ENCODE assay signal across 8 cellular contexts in the genomic region with DNA sequence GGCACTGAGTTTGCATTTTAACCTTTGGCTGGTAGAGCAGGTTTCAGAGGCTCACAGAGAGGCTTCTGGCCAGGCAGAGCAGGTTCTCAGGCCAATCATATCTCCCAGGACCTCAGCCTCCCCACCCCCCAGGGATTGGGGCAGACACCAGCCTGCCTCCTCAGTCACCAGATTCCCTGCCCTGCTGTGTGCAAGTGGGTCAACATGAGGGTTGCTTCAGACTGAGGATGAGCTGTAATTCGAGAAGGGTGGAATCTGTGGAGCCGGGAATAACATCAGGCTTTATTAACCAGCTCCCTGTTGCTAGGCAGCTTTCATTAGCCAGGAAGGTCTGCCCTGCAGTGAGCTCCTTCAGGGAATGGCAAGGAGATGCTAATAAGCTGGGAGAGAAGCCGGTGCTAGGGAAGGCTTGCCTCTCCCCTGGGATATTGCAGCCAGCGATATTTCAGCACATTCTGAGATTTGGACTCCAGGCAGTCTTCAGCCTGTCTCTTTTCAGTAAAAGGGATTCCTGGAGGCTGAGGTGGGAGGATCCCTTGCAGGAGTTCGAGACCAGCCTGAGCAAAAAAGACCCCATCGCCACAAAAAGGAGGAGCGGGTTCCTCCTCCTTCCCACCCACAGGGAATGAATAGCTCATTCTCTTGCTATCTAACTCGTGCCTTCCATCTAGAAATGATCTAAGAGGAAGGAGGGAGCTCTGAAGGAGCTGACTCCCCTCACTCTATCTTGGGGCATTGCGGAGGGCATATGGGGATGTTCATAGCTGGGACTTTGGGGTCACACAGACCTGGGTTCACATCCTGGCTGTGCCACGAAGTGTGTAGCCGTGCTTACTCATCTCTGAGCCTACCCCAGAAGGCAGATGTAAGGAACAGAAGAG. TPM values are rescaled to one million over a fixed set of nuclear protein-coding genes. Genes with fewer than 3 reads are reported as not detected.
DNase-seq lines count a peak whose midpoint lies in the region; ATAC-seq and TF ChIP-seq lines count a peak whose summit lies in the region.

No MANE protein-coding gene starts in this region.

- no peaks in the 10 kb centered on the region for H3K9me2 ChIP-seq in hepatocyte (replicated peaks; ENCODE audit: insufficient read depth)

- H3K27me3 ChIP-seq in HUES48 (ENCODE audit: control insufficient read depth, insufficient read depth, low read length) (no peaks in the 10 kb centered on the region), hepatocyte (no peaks in the 10 kb centered on the region), sigmoid colon (no peaks in the 10 kb centered on the region), aorta (ENCODE audit: control insufficient read depth in 1 of 2, insufficient read depth in 2 of 2, low read length in 1 of 2) (no peaks in the 10 kb centered on the region)

- peak overlapping the region; percentile 88 for H3K27ac ChIP-seq in HUES48 (ENCODE audit: low read depth, low read length)
- H3K27ac ChIP-seq in hepatocyte, result peak overlapping the region; percentile 55
- no peak overlapping the region for H3K27ac ChIP-seq in sigmoid colon
- no peak overlapping the region for H3K27ac ChIP-seq in aorta (ENCODE audit: low read depth in 1 of 2, low read length in 2 of 2)

- peaks cover 21% of the 10 kb centered on the region for H3K4me1 ChIP-seq in HUES48 (ENCODE audit: control insufficient read depth, insufficient read depth, low read length)
- peaks cover 14% of the 10 kb centered on the region for H3K4me1 ChIP-seq in hepatocyte (ENCODE audit: insufficient read depth)
- H3K4me1 ChIP-seq in sigmoid colon, result no peaks in the 10 kb centered on the region
- no peaks in the 10 kb centered on the region for H3K4me1 ChIP-seq in aorta (ENCODE audit: control insufficient read depth in 1 of 2, insufficient read depth in 2 of 2, low read length in 2 of 2)

- POLR2A ChIA-PET in AG04449 (lab: Yijun Ruan, JAX), result interaction anchor here (0.7 to 1.8 kb wide), 2 partner anchors 10 to 12 kb away, joined by 3 to 4 read pairs; partner anchors contain the start of genes SGSM2 and TSR1

- CTCF ChIA-PET in AG04449 (lab: Yijun Ruan, JAX), result interaction anchor here (0.7 to 1.9 kb wide), 12 partner anchors 9 to 466 kb away, joined by 3 to 12 read pairs (median 4); partner anchors contain the start of genes HIC1, SGSM2 and TSR1

- TF ChIP-seq EP300 in sigmoid colon (IDR thresholded peaks at IDR 0.05), result no peak

- H3K36me3 ChIP-seq in HUES48 (ENCODE audit: control insufficient read depth, insufficient read depth, low read length), result peaks cover 19% of the 10 kb centered on the region
- H3K36me3 ChIP-seq in hepatocyte (replicated peaks; ENCODE audit: insufficient read depth, low read depth), result no peaks in the 10 kb centered on the region
- peaks cover 0 to 23% (median 4%) of the 10 kb centered on the region in 4 donors for H3K36me3 ChIP-seq in sigmoid colon
- H3K36me3 ChIP-seq in aorta (ENCODE audit: control insufficient read depth in 1 of 2, insufficient read depth in 2 of 2, low read length in 1 of 2), result peaks cover 0 to 3% of the 10 kb centered on the region in 2 donors

- DNase-seq in AG04449 (ENCODE audit: low read depth, low spot score), result peak; percentile 78
- DNase-seq in T1000 (lab: John Stamatoyannopoulos, UW), result peak; percentile 68
- peak; percentile 85 for DNase-seq in hepatocyte (ENCODE audit: low spot score)
- DNase-seq in sigmoid colon, result peak; percentile 65
- DNase-seq in aorta, result no peak
- no peak for DNase-seq in cortex of kidney (lab: John Stamatoyannopoulos, UW)

- TF ChIP-seq CTCF in AG04449 (IDR thresholded peaks at IDR 0.05; ENCODE audit: insufficient read depth, low read length, missing control alignments) (no peak), hepatocyte (IDR thresholded peaks at IDR 0.05; ENCODE audit: poor library complexity) (no peak), sigmoid colon (IDR thresholded peaks at IDR 0.05) (no peak)

- peak overlapping the region; percentile 38 for H3K9ac ChIP-seq in HUES48 (ENCODE audit: low read depth, low read length)

- H4K20me1 ChIP-seq in hepatocyte (ENCODE audit: insufficient read depth, poor library complexity, severe bottlenecking), result no peaks in the 10 kb centered on the region

- peak overlapping the region; percentile 36 for H3K4me2 ChIP-seq in hepatocyte

- intact Hi-C loops in sigmoid colon (cut with DNase I), result no loop called here
- intact Hi-C loops in aorta (cut with DNase I), result no loop called here

- H3K4me3 ChIP-seq in AG04449 (ENCODE audit: low read depth, low read length), result no peak overlapping the region
- peak overlapping the region; percentile 28; the same call in 1 of the 2 replicates for H3K4me3 ChIP-seq in HUES48 (ENCODE audit: low read depth, low read length)
- H3K4me3 ChIP-seq in hepatocyte, result no peak overlapping the region
- no peak overlapping the region for H3K4me3 ChIP-seq in sigmoid colon
- H3K4me3 ChIP-seq in aorta (ENCODE audit: low read length in 2 of 2), result no peak overlapping the region

- 42% methylated on average over 11 of the region's 11 CpGs for WGBS in hepatocyte (ENCODE audit: low lambda C conversion rate, missing lambda C conversion rate)
- WGBS in sigmoid colon, 2 donors, result 63 to 73% methylated on average over 11 of the region's 11 CpGs
- WGBS in aorta, 2 donors, result 65 to 71% methylated on average over 11 of the region's 11 CpGs

- H3K79me2 ChIP-seq in hepatocyte, result no peaks in the 10 kb centered on the region

- ATAC-seq in aorta (ENCODE audit: low FRiP score), result no peak
- ATAC-seq in GM18868 (IDR thresholded peaks at IDR 0.05; ENCODE audit: unreplicated experiment), result no peak

- H2AFZ ChIP-seq in hepatocyte, result no peak overlapping the region

- H3K9me3 ChIP-seq in HUES48 (ENCODE audit: control insufficient read depth, insufficient read depth, low read length) (no peaks in the 10 kb centered on the region), hepatocyte (ENCODE audit: low read depth) (no peaks in the 10 kb centered on the region), sigmoid colon (no peaks in the 10 kb centered on the region), aorta (ENCODE audit: control insufficient read depth, low read length) (no peaks in the 10 kb centered on the region)

- no peak for TF ChIP-seq POLR2A in sigmoid colon (IDR thresholded peaks at IDR 0.05)

RNA-seq across cellular contexts. Expression of gene SGSM2, which starts 10.7 kb away (rescaled TPM):
- total RNA-seq in hepatocyte, result 22.2 and 22.3 TPM in 2 replicates
- polyA plus RNA-seq in hepatocyte, result 34.9 and 51.2 TPM in 2 replicates
- 10 to 100 TPM; 25.5 to 79.8 (median 54.9) TPM for total RNA-seq in sigmoid colon
- 10 to 100 TPM in 2 of 3 donors, 1 to 10 TPM in 1; 6.2 to 43.9 (median 12.0) TPM for polyA plus RNA-seq in sigmoid colon
- total RNA-seq in aorta, result 10 to 100 TPM; 48.2 to 87.4 TPM
- polyA plus RNA-seq in aorta, result 100 to 1,000 TPM in 1 of 2 donors, 10 to 100 TPM in 1; 24.9 to 173 TPM

RNA-seq across cellular contexts. Expression of gene TSR1, which starts 11.8 kb away (rescaled TPM):
- 21.2 and 28.9 TPM in 2 replicates for total RNA-seq in hepatocyte
- polyA plus RNA-seq in hepatocyte, result 20.6 and 22.0 TPM in 2 replicates
- total RNA-seq in sigmoid colon, result 10 to 100 TPM; 21.9 to 56.3 (median 38.0) TPM
- polyA plus RNA-seq in sigmoid colon, result 10 to 100 TPM in 1 of 3 donors, 1 to 10 TPM in 2; 6.7 to 16.6 (median 9.0) TPM
- total RNA-seq in aorta, result 10 to 100 TPM; 18.5 to 21.8 TPM
- polyA plus RNA-seq in aorta, result 10 to 100 TPM in 1 of 2 donors, 1 to 10 TPM in 1; 8.8 to 10.7 TPM

RNA-seq across cellular contexts. Expression of gene SRR, which starts 44.3 kb away (rescaled TPM):
- 16.0 and 27.7 TPM in 2 replicates for total RNA-seq in hepatocyte
- 7.8 and 11.2 TPM in 2 replicates for polyA plus RNA-seq in hepatocyte
- total RNA-seq in sigmoid colon, result 10 to 100 TPM in 3 of 4 donors, 1 to 10 TPM in 1; 10.0 to 27.8 (median 13.9) TPM
- 1 to 10 TPM; 2.4 to 8.7 (median 5.3) TPM for polyA plus RNA-seq in sigmoid colon
- 1 to 10 TPM; 7.4 to 9.5 TPM for total RNA-seq in aorta
- 1 to 10 TPM; 4.5 to 5.6 TPM for polyA plus RNA-seq in aorta

RNA-seq across cellular contexts. Expression of gene SMG6, which starts 44.5 kb away (rescaled TPM):
- total RNA-seq in hepatocyte (8.5 and 19.9 TPM in 2 replicates), sigmoid colon (10 to 100 TPM; 21.4 to 38.8 (median 25.7) TPM), aorta (10 to 100 TPM; 34.8 to 67.3 TPM)
- polyA plus RNA-seq in hepatocyte (11.9 and 12.1 TPM in 2 replicates), sigmoid colon (10 to 100 TPM; 11.1 to 23.9 (median 20.4) TPM), aorta (10 to 100 TPM; 16.2 to 28.1 TPM)

RNA-seq across cellular contexts. Expression of gene MNT, which starts 52.8 kb away (rescaled TPM):
- total RNA-seq in hepatocyte (4.9 and 11.2 TPM in 2 replicates), sigmoid colon (10 to 100 TPM in 2 of 4 donors, 1 to 10 TPM in 2; 7.1 to 19.9 (median 11.6) TPM), aorta (10 to 100 TPM; 28.3 to 35.7 TPM)
- polyA plus RNA-seq in hepatocyte (8.9 and 9.9 TPM in 2 replicates), sigmoid colon (10 to 100 TPM in 1 of 3 donors, 1 to 10 TPM in 2; 2.1 to 24.1 (median 3.0) TPM), aorta (1 to 10 TPM; 8.3 to 9.0 TPM)

Comparison
In these comparisons a context has a peak if more than half of its experiments do, and no peak if none do; other contexts are left out.
1. DNase-seq: peak in AG04449 (single experiment), T1000 (single experiment), hepatocyte (single experiment) and sigmoid colon (single experiment); none in aorta (0 of 2) and cortex of kidney (single experiment).
2. H3K27ac ChIP-seq: peak in HUES48 (single experiment) and hepatocyte (single experiment); none in sigmoid colon (0 of 4) and aorta (0 of 2).